11 cellular contexts compared by ENCODE assay signal in genomic region chr3:101852315-101852714, GRCh38. TPM values are rescaled to one million over a fixed set of nuclear protein-coding genes. Genes with fewer than 3 reads are reported as not detected.
DNase-seq lines count a peak whose midpoint lies in the region; ATAC-seq and TF ChIP-seq lines count a peak whose summit lies in the region.
"Had no signal": no experiment of that assay in that cellular context is flagged by ENCODE, and none has a peak within 500 bp of the region (broad histone marks: within the 10 kb centered on the region; RNA-seq: fewer than 3 reads in every experiment).

No MANE protein-coding gene starts in this region.

- peaks cover 7% of the 10 kb centered on the region for H3K36me3 ChIP-seq in kidney epithelial cell (ENCODE audit: control insufficient read depth, insufficient read depth, low read length)

- no peaks in the 10 kb centered on the region for H3K9me3 Mint-ChIP-seq in T-helper 1 cell treated with Interleukin-12 subunit alpha and Interleukin-12 subunit beta and Interleukin-4 antibody, amounts not matched to agents 30 μg/mL and 1 μg/mL, for 36 hours
- peaks cover 4% of the 10 kb centered on the region for H3K9me3 Mint-ChIP-seq in activated T-helper 17 cell treated with anti-CD3 and anti-CD28 coated beads, Interleukin-2, amount 50 U/mL, for 72 hours
- peaks cover 0 to 1% of the 10 kb centered on the region in 2 donors for H3K9me3 Mint-ChIP-seq in stimulated activated naive B cell treated with anti-CD40 and anti-IgM and Interleukin-4, amounts not matched to agents 10 μg/mL and 1 μg/mL and 100 μg/mL, for 72 hours

- H3K27me3 Mint-ChIP-seq in T-helper 1 cell treated with Interleukin-12 subunit alpha and Interleukin-12 subunit beta and Interleukin-4 antibody, amounts not matched to agents 30 μg/mL and 1 μg/mL, for 36 hours (ENCODE audit: low read depth): no peaks in the 10 kb centered on the region
- H3K27me3 Mint-ChIP-seq in activated T-helper 17 cell treated with anti-CD3 and anti-CD28 coated beads, Interleukin-2, amount 50 U/mL, for 72 hours: no peaks in the 10 kb centered on the region
- H3K27me3 Mint-ChIP-seq in stimulated activated naive B cell treated with anti-CD40 and anti-IgM and Interleukin-4, amounts not matched to agents 10 μg/mL and 1 μg/mL and 100 μg/mL, for 72 hours: no peaks in the 10 kb centered on the region

- peaks cover 72% of the 10 kb centered on the region for H3K36me3 Mint-ChIP-seq in T-helper 1 cell treated with Interleukin-12 subunit alpha and Interleukin-12 subunit beta and Interleukin-4 antibody, amounts not matched to agents 30 μg/mL and 1 μg/mL, for 36 hours (ENCODE audit: low read depth)
- peaks cover 76% of the 10 kb centered on the region for H3K36me3 Mint-ChIP-seq in activated T-helper 17 cell treated with anti-CD3 and anti-CD28 coated beads, Interleukin-2, amount 50 U/mL, for 72 hours (ENCODE audit: low read depth)
- H3K36me3 Mint-ChIP-seq in stimulated activated naive B cell treated with anti-CD40 and anti-IgM and Interleukin-4, amounts not matched to agents 10 μg/mL and 1 μg/mL and 100 μg/mL, for 72 hours: peaks cover 69% of the 10 kb centered on the region in 2 donors

- peaks cover 68% of the 10 kb centered on the region for H3K4me1 Mint-ChIP-seq in T-helper 1 cell treated with Interleukin-12 subunit alpha and Interleukin-12 subunit beta and Interleukin-4 antibody, amounts not matched to agents 30 μg/mL and 1 μg/mL, for 36 hours (ENCODE audit: low read depth)
- H3K4me1 Mint-ChIP-seq in activated T-helper 17 cell treated with anti-CD3 and anti-CD28 coated beads, Interleukin-2, amount 50 U/mL, for 72 hours: peaks cover 59% of the 10 kb centered on the region
- peaks cover 37 to 73% of the 10 kb centered on the region in 2 donors for H3K4me1 Mint-ChIP-seq in stimulated activated naive B cell treated with anti-CD40 and anti-IgM and Interleukin-4, amounts not matched to agents 10 μg/mL and 1 μg/mL and 100 μg/mL, for 72 hours

- DNase-seq in T-helper 1 cell: no peak
- DNase-seq in kidney epithelial cell (ENCODE audit: low read depth): no peak
- no peak for DNase-seq in stimulated activated naive B cell treated with anti-CD40 and anti-IgM and Interleukin-4, amounts not matched to agents 10 μg/mL and 1 μg/mL and 100 μg/mL, for 72 hours
- DNase-seq in NCI-H2081 (lab: John Stamatoyannopoulos, UW): no peak
- DNase-seq in Ammon's horn (ENCODE audit: low spot score): no peak
- DNase-seq: caudate nucleus, NCI-H1417, SW 1271 had no signal

- peak overlapping the region; percentile 96 for H3K4me3 ChIP-seq in kidney epithelial cell (ENCODE audit: low read depth, low read length)

- no peak for ATAC-seq in activated T-helper 17 cell treated with anti-CD3 and anti-CD28 coated beads, Interleukin-2, amount 50 U/mL, for 72 hours (replicated peaks)
- no peak for ATAC-seq in stimulated activated naive B cell treated with anti-CD40 and anti-IgM and Interleukin-4, amounts not matched to agents 10 μg/mL and 1 μg/mL and 100 μg/mL, for 72 hours (replicated peaks)
- ATAC-seq in GM19395 (IDR thresholded peaks at IDR 0.05; ENCODE audit: unreplicated experiment): no peak

- H3K27ac Mint-ChIP-seq in T-helper 1 cell treated with Interleukin-12 subunit alpha and Interleukin-12 subunit beta and Interleukin-4 antibody, amounts not matched to agents 30 μg/mL and 1 μg/mL, for 36 hours: peak overlapping the region; percentile 97
- peak overlapping the region; percentile 100 for H3K27ac Mint-ChIP-seq in activated T-helper 17 cell treated with anti-CD3 and anti-CD28 coated beads, Interleukin-2, amount 50 U/mL, for 72 hours
- H3K27ac Mint-ChIP-seq in stimulated activated naive B cell treated with anti-CD40 and anti-IgM and Interleukin-4, amounts not matched to agents 10 μg/mL and 1 μg/mL and 100 μg/mL, for 72 hours: peak overlapping the region; percentile 98

- no peak for TF ChIP-seq CTCF in kidney epithelial cell (IDR thresholded peaks at IDR 0.05; ENCODE audit: insufficient read depth, low read length, poor library complexity, severe bottlenecking)

- peak overlapping the region; percentile 92 for H3K4me3 Mint-ChIP-seq in T-helper 1 cell treated with Interleukin-12 subunit alpha and Interleukin-12 subunit beta and Interleukin-4 antibody, amounts not matched to agents 30 μg/mL and 1 μg/mL, for 36 hours
- H3K4me3 Mint-ChIP-seq in activated T-helper 17 cell treated with anti-CD3 and anti-CD28 coated beads, Interleukin-2, amount 50 U/mL, for 72 hours: peak overlapping the region; percentile 91
- peak overlapping the region; percentile 97 to 99 for H3K4me3 Mint-ChIP-seq in stimulated activated naive B cell treated with anti-CD40 and anti-IgM and Interleukin-4, amounts not matched to agents 10 μg/mL and 1 μg/mL and 100 μg/mL, for 72 hours

- no peaks in the 10 kb centered on the region for H3K27me3 ChIP-seq in kidney epithelial cell (ENCODE audit: control insufficient read depth, insufficient read depth, low read length)

RNA-seq across cellular contexts. Expression of gene NFKBIZ, which starts 3.0 kb away (rescaled TPM):
- 100 to 1,000 TPM in 1 of 2 donors, 10 to 100 TPM in 1; 88.4 to 123 TPM for total RNA-seq in activated T-helper 17 cell treated with anti-CD3 and anti-CD28 coated beads, Interleukin-2, amount 50 U/mL, for 72 hours
- 76.4 and 91.6 TPM in 2 replicates for total RNA-seq in kidney epithelial cell
